Comparison of ENCODE assay signal across 22 cellular contexts in the genomic region with DNA sequence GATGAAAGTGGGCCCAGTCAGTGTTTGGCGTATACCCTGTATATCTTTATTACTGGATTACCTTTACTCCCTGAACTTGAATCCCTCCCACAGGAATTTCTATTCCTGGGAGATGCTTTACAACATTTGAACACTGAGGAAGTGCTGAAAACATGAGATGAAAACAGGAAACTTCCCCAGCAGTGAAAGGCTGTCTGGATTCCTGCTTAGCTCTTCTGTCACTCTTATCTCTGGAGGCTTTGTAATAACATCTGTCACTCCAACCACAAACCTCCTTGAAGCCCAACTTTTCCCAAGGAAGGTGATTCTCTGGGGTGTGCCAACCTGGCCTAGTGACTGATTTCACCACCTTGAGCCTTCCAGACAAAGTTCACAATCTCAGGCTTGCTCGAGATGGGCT.
"Had no signal": no experiment of that assay in that cellular context is flagged by ENCODE, and none has a peak within 500 bp of the region (broad histone marks: within the 10 kb centered on the region; RNA-seq: fewer than 3 reads in every experiment).

No MANE protein-coding gene starts in this region.

- H3K4me3 ChIP-seq: K562 had no signal

- H3K4me3 Mint-ChIP-seq: activated CD8-positive, alpha-beta T cell treated with anti-CD3 and anti-CD28 coated beads for 36 hours; activated naive CD4-positive, alpha-beta T cell treated with anti-CD3 and anti-CD28 coated beads, Interleukin-2, amount 10 ng/mL, durations not matched to agents 7 days and 5 days; activated naive CD8-positive, alpha-beta T cell treated with anti-CD3 and anti-CD28 coated beads for 36 hours; activated T-cell treated with anti-CD3 and anti-CD28 coated beads, Interleukin-2, amount 50 U/mL, for 72 hours; T-helper 17 cell had no signal

- DNase-seq: activated CD4-positive, alpha-beta T cell treated with anti-CD3 and anti-CD28 coated beads for 4 hours; activated CD8-positive, alpha-beta memory T cell treated with anti-CD3 and anti-CD28 coated beads, Interleukin-2, amount 50 U/mL, for 4 hours; activated CD8-positive, alpha-beta T cell treated with anti-CD3 and anti-CD28 coated beads for 36 hours; activated gamma-delta T cell treated with Interleukin-2 at 50 U/mL for 16 hours; activated naive CD4-positive, alpha-beta T cell treated with anti-CD3 and anti-CD28 coated beads, Interleukin-2, amount 10 ng/mL, durations not matched to agents 7 days and 5 days; activated naive CD8-positive, alpha-beta T cell treated with anti-CD3 and anti-CD28 coated beads for 36 hours; activated T-cell treated with anti-CD3 and anti-CD28 coated beads, Interleukin-2, amount 50 U/mL, for 72 hours; anterior cingulate cortex; Karpas-422; NCI-H1105 treated with DMSO at 0.1 percent for 48 hours; NCI-H1436 treated with DMSO at 0.1 percent for 48 hours; NCI-H187; NCI-H2081; NCI-H524; PC-3; SIG-M5; T-helper 17 cell; T-helper 9 cell had no signal

- H3K36me3 Mint-ChIP-seq: activated naive CD4-positive, alpha-beta T cell treated with anti-CD3 and anti-CD28 coated beads, Interleukin-2, amount 10 ng/mL, durations not matched to agents 7 days and 5 days; activated naive CD8-positive, alpha-beta T cell treated with anti-CD3 and anti-CD28 coated beads for 36 hours had no signal

- H3K4me1 Mint-ChIP-seq: activated naive CD4-positive, alpha-beta T cell treated with anti-CD3 and anti-CD28 coated beads, Interleukin-2, amount 10 ng/mL, durations not matched to agents 7 days and 5 days; activated naive CD8-positive, alpha-beta T cell treated with anti-CD3 and anti-CD28 coated beads for 36 hours; T-helper 17 cell had no signal

- H3K9me3 Mint-ChIP-seq: activated naive CD8-positive, alpha-beta T cell treated with anti-CD3 and anti-CD28 coated beads for 36 hours had no signal

- ATAC-seq: activated CD4-positive, CD25-positive, alpha-beta regulatory T cell treated with anti-CD3 and anti-CD28 coated beads, Interleukin-2, amount 50 U/mL, for 24 hours; activated CD8-positive, alpha-beta T cell treated with anti-CD3 and anti-CD28 coated beads for 36 hours; activated T-cell treated with anti-CD3 and anti-CD28 coated beads, Interleukin-2, amount 50 U/mL, for 72 hours; K562; PC-3; T-helper 17 cell had no signal

- H3K27me3 Mint-ChIP-seq: activated CD8-positive, alpha-beta T cell treated with anti-CD3 and anti-CD28 coated beads for 36 hours; activated naive CD4-positive, alpha-beta T cell treated with anti-CD3 and anti-CD28 coated beads, Interleukin-2, amount 10 ng/mL, durations not matched to agents 7 days and 5 days; T-helper 17 cell had no signal

- H3K27ac Mint-ChIP-seq: activated CD8-positive, alpha-beta T cell treated with anti-CD3 and anti-CD28 coated beads for 36 hours; activated naive CD4-positive, alpha-beta T cell treated with anti-CD3 and anti-CD28 coated beads, Interleukin-2, amount 10 ng/mL, durations not matched to agents 7 days and 5 days; activated naive CD8-positive, alpha-beta T cell treated with anti-CD3 and anti-CD28 coated beads for 36 hours; activated T-cell treated with anti-CD3 and anti-CD28 coated beads, Interleukin-2, amount 50 U/mL, for 72 hours; activated T-helper 2 cell treated with anti-CD3 and anti-CD28 coated beads, Interferon-gamma antibody, Interleukin-2, Interleukin-4, amounts not matched to agents 10 μg/mL and 5 μg/mL and 100 μg/mL, durations not matched to agents 14 hours and 24 hours and 36 hours; T-helper 17 cell had no signal

- FAIRE-seq: K562, TTC549 had no signal
